ENCODE assay signal across 10 cellular contexts in the genomic region with DNA sequence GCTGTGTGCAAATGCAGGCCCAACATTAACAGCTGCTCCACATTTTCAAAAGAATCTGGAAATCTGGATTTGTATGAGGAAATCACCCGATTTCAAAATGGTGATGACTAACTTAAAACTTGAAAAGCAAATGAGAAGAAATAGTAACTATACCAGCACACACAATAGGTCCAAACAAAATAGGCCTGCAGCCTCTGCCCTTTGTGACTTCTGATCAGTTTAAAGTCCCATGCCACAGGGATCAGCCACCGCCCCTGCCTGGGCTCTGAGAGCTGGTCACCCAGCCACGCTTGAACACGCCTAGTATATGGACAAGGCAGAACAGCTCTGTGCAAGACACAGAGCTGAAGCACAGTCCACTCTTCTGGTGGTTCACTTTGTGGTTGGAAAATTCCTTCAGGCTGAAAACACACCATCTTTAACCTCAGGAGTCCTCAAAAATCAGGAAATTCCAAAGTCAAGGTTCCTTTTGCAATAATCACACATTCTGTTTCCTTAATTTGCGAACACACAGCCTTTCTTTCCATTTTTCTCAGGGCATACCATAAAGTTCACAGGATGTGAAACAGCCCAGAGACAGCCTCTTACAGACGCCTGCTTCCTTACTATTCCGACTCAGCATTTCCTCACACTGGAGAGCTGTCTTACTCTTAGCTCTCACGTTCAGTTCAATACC.
DNase-seq lines count a peak whose midpoint lies in the region; ATAC-seq and TF ChIP-seq lines count a peak whose summit lies in the region.
"Had no signal": no experiment of that assay in that cellular context is flagged by ENCODE, and none has a peak within 500 bp of the region (broad histone marks: within the 10 kb centered on the region; RNA-seq: fewer than 3 reads in every experiment).

No MANE protein-coding gene starts in this region.

- H3K4me1 ChIP-seq in adipocyte (ENCODE audit: control insufficient read depth, insufficient read depth, low read length): peaks cover 25% of the 10 kb centered on the region

- no peak for ATAC-seq in HG02870 (IDR thresholded peaks at IDR 0.05; ENCODE audit: unreplicated experiment)
- no peak for ATAC-seq in GM18517 (IDR thresholded peaks at IDR 0.05; ENCODE audit: unreplicated experiment)
- ATAC-seq: T-cell had no signal

- peak overlapping the region; percentile 22 for H3K4me3 ChIP-seq in adipocyte (ENCODE audit: low read length)
- no peak overlapping the region for H3K4me3 ChIP-seq in foreskin fibroblast (ENCODE audit: low read depth in 1 of 2, low read length in 2 of 2)
- H3K4me3 ChIP-seq in retinal pigment epithelial cell (ENCODE audit: low read length): no peak overlapping the region
- H3K4me3 ChIP-seq: cardiac muscle cell had no signal

- TF ChIP-seq CTCF in foreskin fibroblast (IDR thresholded peaks at IDR 0.05; ENCODE audit: low read depth, low read length) (no peak), retinal pigment epithelial cell (conservative IDR thresholded peaks at IDR 0.05; ENCODE audit: low read depth, low read length) (no peak)

- H3K27me3 ChIP-seq in adipocyte (replicated peaks; ENCODE audit: control insufficient read depth, insufficient read depth, low read length): no peaks in the 10 kb centered on the region
- H3K27me3 ChIP-seq: cardiac muscle cell had no signal

- no peaks in the 10 kb centered on the region for H3K9me3 ChIP-seq in adipocyte (ENCODE audit: control insufficient read depth, low read length)

- peaks cover 2% of the 10 kb centered on the region for H3K36me3 ChIP-seq in adipocyte (ENCODE audit: control insufficient read depth, insufficient read depth, low read length, severe bottlenecking)
- H3K36me3 ChIP-seq: cardiac muscle cell had no signal

- intact Hi-C loops in posterior vena cava (cut with DNase I): no loop called here

- H3K9ac ChIP-seq in adipocyte (ENCODE audit: low read length): peak overlapping the region; percentile 74

- peak; percentile 93 for DNase-seq in GM04503 (ENCODE audit: low read depth)
- DNase-seq in adipocyte (ENCODE audit: low read depth): peak; percentile 85
- DNase-seq in foreskin fibroblast: peak; percentile 67 to 79
- peak; percentile 31 for DNase-seq in retinal pigment epithelial cell (ENCODE audit: low read depth)
- DNase-seq in NOMO-1 treated with dmso at 0.1 percent for 144 hours (lab: John Stamatoyannopoulos, UW; ENCODE audit: unreplicated experiment): no peak
- DNase-seq in posterior vena cava (ENCODE audit: low spot score): no peak
- DNase-seq: T-cell had no signal

Comparison
In these comparisons a context has a peak if more than half of its experiments do, and no peak if none do; other contexts are left out.
1. DNase-seq: peak in GM04503 (single experiment), adipocyte (single experiment), foreskin fibroblast (2 of 2) and retinal pigment epithelial cell (single experiment); none in NOMO-1 treated with dmso at 0.1 percent for 144 hours (single experiment) and posterior vena cava (single experiment).